Comparison of ENCODE assay signal across 7 cellular contexts in the genomic region with DNA sequence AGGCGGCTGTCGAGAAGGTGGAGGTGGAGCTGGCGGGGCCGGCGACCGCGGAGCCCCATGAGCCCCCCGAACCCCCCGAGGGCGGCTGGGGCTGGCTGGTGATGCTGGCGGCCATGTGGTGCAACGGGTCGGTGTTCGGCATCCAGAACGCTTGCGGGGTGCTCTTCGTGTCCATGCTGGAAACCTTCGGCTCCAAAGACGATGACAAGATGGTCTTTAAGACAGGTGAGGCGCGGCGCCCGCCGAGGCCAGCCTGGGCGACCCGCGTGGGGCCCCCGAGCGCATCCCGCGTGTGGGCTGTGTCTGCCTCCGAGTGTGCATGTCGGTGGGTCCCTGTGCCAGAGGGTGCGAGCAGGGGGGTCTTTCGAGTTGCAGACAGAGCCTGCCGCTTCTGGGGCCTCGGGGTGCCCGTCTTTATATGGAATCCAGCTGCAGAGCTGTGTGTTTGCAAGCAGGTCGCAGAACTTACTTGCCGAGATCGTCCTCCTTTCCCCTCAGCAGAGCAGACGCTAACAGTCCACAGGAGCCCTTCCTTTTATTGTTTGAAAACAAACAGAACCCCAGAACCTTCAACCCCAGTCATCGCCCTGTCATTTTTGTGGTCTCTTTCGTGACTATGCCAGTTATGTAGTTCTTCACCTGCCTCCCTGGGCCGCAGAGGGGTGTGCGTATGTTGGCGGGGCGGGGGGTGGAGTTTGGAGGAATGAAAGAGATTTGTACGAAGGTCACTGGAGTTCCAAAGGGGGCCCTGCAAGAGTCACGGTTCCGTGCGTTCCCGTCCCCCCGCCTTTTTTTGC. TPM values are rescaled to one million over a fixed set of nuclear protein-coding genes. Genes with fewer than 3 reads are reported as not detected.
DNase-seq lines count a peak whose midpoint lies in the region; ATAC-seq lines count a peak whose summit lies in the region.

No MANE protein-coding gene starts in this region.

- H3K27ac Mint-ChIP-seq in immature natural killer cell = no peak overlapping the region

- no peaks in the 10 kb centered on the region for H3K9me3 Mint-ChIP-seq in immature natural killer cell

- peaks cover 13 to 18% of the 10 kb centered on the region in 2 donors for H3K4me1 Mint-ChIP-seq in immature natural killer cell

- H3K4me3 Mint-ChIP-seq in immature natural killer cell = peak overlapping the region; percentile 77 to 86 (median 83)

- peak; percentile 60 for DNase-seq in T follicular helper cell (ENCODE audit: low read depth)
- peak; percentile 51 for DNase-seq in activated naive CD8-positive, alpha-beta T cell treated with anti-CD3 and anti-CD28 coated beads, Interleukin-2, amount 50 U/mL, for 16 hours (ENCODE audit: low read depth, low spot score)
- DNase-seq in immature natural killer cell = no peak
- DNase-seq in stimulated activated CD4-positive, alpha-beta T cell treated with anti-CD3 and anti-CD28 coated beads, Interleukin-1b, Interleukin-23, amount 100 ng/mL, for 4 hours (ENCODE audit: low read depth in 2 of 2) = peak; percentile 42
- DNase-seq in NCI-H128 (lab: John Stamatoyannopoulos, UW; ENCODE audit: unreplicated experiment) = no peak

- H3K36me3 Mint-ChIP-seq in immature natural killer cell = no peaks in the 10 kb centered on the region

- H3K27me3 Mint-ChIP-seq in immature natural killer cell (ENCODE audit: low read depth in 3 of 3) = peaks cover 11 to 31% (median 14%) of the 10 kb centered on the region in 3 donors

- ATAC-seq in GM19025 (IDR thresholded peaks at IDR 0.05; ENCODE audit: low read depth, unreplicated experiment) (peak; percentile 5), HG03095 (IDR thresholded peaks at IDR 0.05; ENCODE audit: unreplicated experiment) (peak; percentile 12)

RNA-seq across cellular contexts. Expression of gene SLC16A10, which starts 0.8 kb away (rescaled TPM):
- not detected for polyA plus RNA-seq in immature natural killer cell

Comparison
In these comparisons a context has a peak if more than half of its experiments do, and no peak if none do; other contexts are left out.
1. DNase-seq: peak in T follicular helper cell (single experiment), activated naive CD8-positive, alpha-beta T cell treated with anti-CD3 and anti-CD28 coated beads, Interleukin-2, amount 50 U/mL, for 16 hours (single experiment) and stimulated activated CD4-positive, alpha-beta T cell treated with anti-CD3 and anti-CD28 coated beads, Interleukin-1b, Interleukin-23, amount 100 ng/mL, for 4 hours (2 of 2); none in immature natural killer cell (0 of 3) and NCI-H128 (single experiment).